9 cellular contexts compared by ENCODE assay signal in genomic region chr10:101310528-101311439, GRCh38. TPM values are rescaled to one million over a fixed set of nuclear protein-coding genes. Genes with fewer than 3 reads are reported as not detected.
DNase-seq lines count a peak whose midpoint lies in the region; ATAC-seq lines count a peak whose summit lies in the region.
"Had no signal": no experiment of that assay in that cellular context is flagged by ENCODE, and none has a peak within 500 bp of the region (broad histone marks: within the 10 kb centered on the region; RNA-seq: fewer than 3 reads in every experiment).

No MANE protein-coding gene starts in this region.

- peaks cover 6% of the 10 kb centered on the region for H3K4me1 ChIP-seq in CD4-positive, alpha-beta memory T cell (ENCODE audit: insufficient read depth, low read length)

- intact Hi-C loops in CD4-positive, alpha-beta memory T cell (cut with micrococcal nuclease), result no loop called here

- H3K36me3 ChIP-seq in CD4-positive, alpha-beta memory T cell (ENCODE audit: insufficient read depth, low read length), result no peaks in the 10 kb centered on the region

- peaks cover 0 to 3% of the 10 kb centered on the region in 2 donors for H3K36me3 Mint-ChIP-seq in CD4-positive, alpha-beta memory T cell

- H3K4me3 Mint-ChIP-seq in CD4-positive, alpha-beta memory T cell, result peak overlapping the region; percentile 34 to 78 (median 73)

- H3K9me3 Mint-ChIP-seq in CD4-positive, alpha-beta memory T cell, result peaks cover 0 to 3% (median 0%) of the 10 kb centered on the region in 8 donors

- CTCF ChIA-PET in CD4-positive, alpha-beta memory T cell (lab: Charles Lee; ENCODE audit: partially characterized antibody), result interaction anchor here (0.7 to 1.1 kb wide), 4 partner anchors 10 to 311 kb away, joined by 3 read pairs; no protein-coding TSS in a partner anchor

- DNase-seq in CD4-positive, alpha-beta memory T cell, result no peak
- DNase-seq in SK-N-DZ (ENCODE audit: low spot score), result peak; percentile 61
- DNase-seq in occipital lobe (lab: John Stamatoyannopoulos, UW), result peak; percentile 63
- DNase-seq in hippocampal formation (lab: John Stamatoyannopoulos, UW), result no peak
- no peak for DNase-seq in globus pallidus (ENCODE audit: low spot score)
- no peak for DNase-seq in DMS153 (lab: John Stamatoyannopoulos, UW)
- DNase-seq: COR-L47 had no signal

- H3K9me3 ChIP-seq in CD4-positive, alpha-beta memory T cell (ENCODE audit: control insufficient read depth in 1 of 2, low read length in 2 of 2), result no peaks in the 10 kb centered on the region

- H3K27me3 ChIP-seq in CD4-positive, alpha-beta memory T cell (ENCODE audit: insufficient read depth, low read length), result peaks cover 16% of the 10 kb centered on the region

- peaks cover 47 to 66% of the 10 kb centered on the region in 2 donors for H3K27me3 Mint-ChIP-seq in CD4-positive, alpha-beta memory T cell

- H3K4me3 ChIP-seq in CD4-positive, alpha-beta memory T cell (ENCODE audit: low read length in 2 of 2), result no peak overlapping the region

- no peak overlapping the region for H3K27ac ChIP-seq in CD4-positive, alpha-beta memory T cell (ENCODE audit: low read depth, low read length)

- H3K4me1 Mint-ChIP-seq in CD4-positive, alpha-beta memory T cell, result peaks cover 3 to 15% (median 8%) of the 10 kb centered on the region in 4 donors

- POLR2A ChIA-PET in CD4-positive, alpha-beta memory T cell (lab: Charles Lee; ENCODE audit: partially characterized antibody), result no interaction called here

- ATAC-seq in esophagus mucosa (peak; percentile 19), HG02588 (IDR thresholded peaks at IDR 0.05; ENCODE audit: unreplicated experiment) (no peak)

- peak overlapping the region in 2 of 7 donors; percentile 71 to 79 for H3K27ac Mint-ChIP-seq in CD4-positive, alpha-beta memory T cell

RNA-seq across cellular contexts. Expression of gene BTRC, which starts 43.2 kb away (rescaled TPM):
- total RNA-seq in CD4-positive, alpha-beta memory T cell, result 10 to 100 TPM; 18.7 to 21.3 TPM
- 10 to 100 TPM in 1 of 2 donors, 1 to 10 TPM in 1; 6.7 to 13.2 TPM for polyA plus RNA-seq in CD4-positive, alpha-beta memory T cell
- polyA plus RNA-seq in SK-N-DZ (2014; cell fraction: cytosol; rRNA removed), result 8.8 and 9.5 TPM in 2 replicates
- polyA plus RNA-seq in SK-N-DZ (2014; cell fraction: nucleus; rRNA removed), result 5.6 and 6.8 TPM in 2 replicates
- total RNA-seq in esophagus mucosa, result 19.0 TPM
- 29.9 TPM for total RNA-seq in occipital lobe

Comparison
In these comparisons a context has a peak if more than half of its experiments do, and no peak if none do; other contexts are left out.
1. DNase-seq: peak in SK-N-DZ (single experiment) and occipital lobe (single experiment); none in CD4-positive, alpha-beta memory T cell (0 of 5), hippocampal formation (0 of 2), globus pallidus (single experiment) and DMS153 (single experiment).